ENCODE assay signal across 12 cellular contexts in genomic region chr10:33376476-33376875, GRCh38.
"Had no signal": no experiment of that assay in that cellular context is flagged by ENCODE, and none has a peak within 500 bp of the region (broad histone marks: within the 10 kb centered on the region; RNA-seq: fewer than 3 reads in every experiment).

No MANE protein-coding gene starts in this region.

- DNase-seq: activated CD4-positive, alpha-beta memory T cell treated with anti-CD3 and anti-CD28 coated beads, Interleukin-2, amount 10 ng/mL, durations not matched to agents 7 days and 5 days; activated naive CD4-positive, alpha-beta T cell; dermis blood vessel endothelial cell; erythroblast; heart left ventricle; islet precursor cell; left lung; stimulated activated CD4-positive, alpha-beta T cell treated with anti-CD3 and anti-CD28 coated beads, Interleukin-4, amount 100 ng/mL, for 1 hour; T1000 had no signal

- H3K4me3 ChIP-seq: heart left ventricle, left lung, thoracic aorta had no signal

- ATAC-seq: heart left ventricle, left lung, sciatic nerve had no signal

- H3K27ac ChIP-seq: heart left ventricle, left lung, thoracic aorta had no signal

- H3K9me3 ChIP-seq: heart left ventricle, left lung, thoracic aorta had no signal

- FAIRE-seq: frontal cortex had no signal

- H3K4me1 ChIP-seq: left lung had no signal

- H3K36me3 ChIP-seq: heart left ventricle, left lung, thoracic aorta had no signal

- H3K27me3 ChIP-seq: heart left ventricle, left lung had no signal
